11 cellular contexts compared by ENCODE assay signal in the genomic region with DNA sequence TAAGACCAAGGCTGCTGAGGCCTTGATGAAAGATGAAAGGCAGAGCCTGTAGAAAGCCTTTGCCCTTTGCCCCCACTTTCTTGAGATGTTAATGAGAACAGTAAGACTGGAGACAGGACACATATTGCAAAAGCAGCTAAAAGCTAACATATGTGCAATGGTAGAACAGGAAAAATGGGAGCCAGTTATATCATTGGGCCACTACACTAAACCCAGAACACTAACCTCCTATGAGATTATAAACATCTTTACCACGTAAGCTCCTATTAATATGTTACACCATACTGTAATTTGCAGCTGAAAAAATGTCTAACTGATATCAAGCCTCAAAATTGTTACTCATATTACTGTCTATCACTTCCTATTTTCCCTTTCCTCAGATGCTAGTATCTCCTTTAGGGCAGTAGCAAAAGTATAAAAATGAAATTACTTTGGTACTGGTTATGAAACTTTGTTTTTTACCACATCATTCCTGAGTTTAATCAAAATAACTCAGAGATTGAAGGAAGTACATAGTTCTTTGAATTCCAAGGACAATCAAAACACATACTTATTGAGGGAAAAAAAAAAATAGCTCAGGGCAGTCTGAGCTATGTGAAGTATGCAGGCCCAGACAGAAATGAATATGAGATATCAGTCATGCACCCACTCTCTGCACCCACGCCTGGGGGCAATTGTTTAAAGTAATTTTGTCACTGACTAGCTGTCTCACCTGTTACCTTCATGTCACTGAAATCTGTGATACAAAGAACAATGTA. TPM values are rescaled to one million over a fixed set of nuclear protein-coding genes. Genes with fewer than 3 reads are reported as not detected.
A peak's percentile ranks its signal among the peaks of the same experiment; 100 is the strongest.
DNase-seq lines count a peak whose midpoint lies in the region; ATAC-seq, FAIRE-seq and TF ChIP-seq lines count a peak whose summit lies in the region.
"Had no signal": no experiment of that assay in that cellular context is flagged by ENCODE, and none has a peak within 500 bp of the region (broad histone marks: within the 10 kb centered on the region; RNA-seq: fewer than 3 reads in every experiment).

No MANE protein-coding gene starts in this region.

- dilution Hi-C loops in keratinocyte (cut with MboI; ENCODE audit: extremely low pct_ligation_motif_present, low sequenced_read_pairs): no loop called here

- intact Hi-C loops in cardiac septum (cut with DNase I): no loop called here
- intact Hi-C loops in CD4-positive, alpha-beta T cell (cut with DNase I, micrococcal nuclease): no loop called here

- no peak overlapping the region for H3K27ac Mint-ChIP-seq in CD4-positive, alpha-beta T cell

- FAIRE-seq in keratinocyte (lab: Jason Lieb, UNC): peak; percentile 78
- FAIRE-seq: GM18507 had no signal

- CTCF ChIA-PET in CD4-positive, alpha-beta T cell (lab: Charles Lee): no interaction called here

- TF ChIP-seq CTCF in cardiac muscle cell (IDR thresholded peaks at IDR 0.05; ENCODE audit: low read depth, low read length): no peak
- TF ChIP-seq CTCF in astrocyte of the cerebellum (IDR thresholded peaks at IDR 0.05; ENCODE audit: low read depth, low read length, missing control alignments): no peak
- no peak for TF ChIP-seq CTCF in keratinocyte (optimal IDR thresholded peaks at IDR 0.05 in 1 of 3, IDR thresholded peaks at IDR 0.05 in 1 of 3, conservative IDR thresholded peaks at IDR 0.05 in 1 of 3; ENCODE audit: extremely low read depth in 1 of 3, insufficient read depth in 2 of 3, low read length in 3 of 3)
- TF ChIP-seq CTCF in upper lobe of left lung (IDR thresholded peaks at IDR 0.05): no peak
- no peak for TF ChIP-seq CTCF in CD4-positive, alpha-beta T cell (IDR thresholded peaks at IDR 0.05)

- no peaks in the 10 kb centered on the region for H4K20me1 ChIP-seq in keratinocyte (ENCODE audit: control insufficient read depth, extremely low read depth, insufficient read depth, low read length)

- H2AFZ ChIP-seq in keratinocyte (ENCODE audit: control insufficient read depth, low read length): no peak overlapping the region

- H3K9me3 ChIP-seq in cardiac muscle cell (ENCODE audit: low read depth) (no peaks in the 10 kb centered on the region), keratinocyte (ENCODE audit: control insufficient read depth, low read depth, low read length) (no peaks in the 10 kb centered on the region), upper lobe of left lung (no peaks in the 10 kb centered on the region)
- no peaks in the 10 kb centered on the region for H3K9me3 ChIP-seq in CD4-positive, alpha-beta T cell (ENCODE audit: control insufficient read depth, low read length)

- no peak for TF ChIP-seq EP300 in upper lobe of left lung (IDR thresholded peaks at IDR 0.05)

- H3K9me1 ChIP-seq in keratinocyte (ENCODE audit: control insufficient read depth, extremely low read depth, insufficient read depth, low read length): no peaks in the 10 kb centered on the region

- peak overlapping the region; percentile 71 for H3K27ac ChIP-seq in cardiac muscle cell
- peak overlapping the region; percentile 69 for H3K27ac ChIP-seq in keratinocyte (ENCODE audit: control insufficient read depth, insufficient read depth, low read length)
- peak overlapping the region; percentile 26 to 73 (median 57) for H3K27ac ChIP-seq in upper lobe of left lung
- H3K27ac ChIP-seq in CD4-positive, alpha-beta T cell (ENCODE audit: low read depth, low read length): no peak overlapping the region

- no peak for TF ChIP-seq POLR2A in upper lobe of left lung (IDR thresholded peaks at IDR 0.05)

- peaks cover 20% of the 10 kb centered on the region for H3K79me2 ChIP-seq in keratinocyte (ENCODE audit: control insufficient read depth, insufficient read depth, low read length)

- 61 to 65% methylated on average over 2 of the region's 2 CpGs for WGBS in upper lobe of left lung, 2 donors

- H3K27me3 Mint-ChIP-seq in CD4-positive, alpha-beta T cell: no peaks in the 10 kb centered on the region

- H3K36me3 ChIP-seq in cardiac muscle cell (peaks cover 25% of the 10 kb centered on the region), keratinocyte (ENCODE audit: control insufficient read depth in 2 of 2, extremely low read depth in 1 of 2, insufficient read depth in 2 of 2, low read length in 2 of 2) (peaks cover 6 to 11% of the 10 kb centered on the region in 2 experiments), upper lobe of left lung (peaks cover 9 to 47% (median 23%) of the 10 kb centered on the region in 4 donors)

- peak in 1 of 2 donors; percentile 65 for DNase-seq in cardiac muscle cell (ENCODE audit: low read depth in 1 of 2, low spot score in 1 of 2)
- DNase-seq in cardiac septum (ENCODE audit: low spot score): no peak
- peak; percentile 16 for DNase-seq in astrocyte of the cerebellum (ENCODE audit: low read depth)
- DNase-seq in keratinocyte (ENCODE audit: low read depth, low spot score): peak; percentile 69
- DNase-seq in upper lobe of left lung: no peak
- no peak for DNase-seq in activated gamma-delta T cell (lab: John Stamatoyannopoulos, UW)
- DNase-seq in CD4-positive, alpha-beta T cell: no peak
- DNase-seq: C1 segment of cervical spinal cord had no signal

- POLR2A ChIA-PET in CD4-positive, alpha-beta T cell (lab: Charles Lee): interaction anchor here (1.2 kb wide), 1 partner anchor 9 kb away, joined by 3 read pairs; a partner anchor contains a TSS

- ATAC-seq in upper lobe of left lung (ENCODE audit: low FRiP score in 2 of 2) (peak in 1 of 2 donors; percentile 75), GM19351 (IDR thresholded peaks at IDR 0.05; ENCODE audit: unreplicated experiment) (no peak)
- ATAC-seq in CD4-positive, alpha-beta T cell (ENCODE audit: poor library complexity): no peak

- H3K9me3 Mint-ChIP-seq in CD4-positive, alpha-beta T cell: no peaks in the 10 kb centered on the region

- H3K27me3 ChIP-seq in cardiac muscle cell (no peaks in the 10 kb centered on the region), keratinocyte (ENCODE audit: control insufficient read depth, extremely low read depth, insufficient read depth, low read length) (no peaks in the 10 kb centered on the region), upper lobe of left lung (no peaks in the 10 kb centered on the region)
- H3K27me3 ChIP-seq in CD4-positive, alpha-beta T cell (ENCODE audit: control insufficient read depth, insufficient read depth, low read length): no peaks in the 10 kb centered on the region

- peaks cover 4% of the 10 kb centered on the region for H3K4me1 Mint-ChIP-seq in CD4-positive, alpha-beta T cell (ENCODE audit: low read depth)

- H3K4me1 ChIP-seq in cardiac muscle cell (ENCODE audit: low read depth) (peaks cover 11% of the 10 kb centered on the region), keratinocyte (ENCODE audit: control insufficient read depth, extremely low read depth, insufficient read depth, low read length) (peaks cover 29% of the 10 kb centered on the region), upper lobe of left lung (peaks cover 5 to 36% (median 13%) of the 10 kb centered on the region in 4 donors)

- in situ Hi-C loops in astrocyte of the cerebellum (cut with HindIII; ENCODE audit: low sequenced_read_pairs): no loop called here

- H3K4me3 Mint-ChIP-seq in CD4-positive, alpha-beta T cell: no peak overlapping the region

- H3K4me2 ChIP-seq in keratinocyte (ENCODE audit: control insufficient read depth, extremely low read depth, insufficient read depth, low read depth, low read length): peak overlapping the region; percentile 60

- H3K9ac ChIP-seq in keratinocyte (ENCODE audit: control insufficient read depth, extremely low read depth, insufficient read depth, low read length): peak overlapping the region; percentile 42

- H3K4me3 ChIP-seq in cardiac muscle cell (no peak overlapping the region), astrocyte of the cerebellum (ENCODE audit: low read depth, low read length) (no peak overlapping the region), keratinocyte (ENCODE audit: control insufficient read depth in 2 of 3, extremely low read depth in 1 of 3, insufficient read depth in 2 of 3, low read depth in 1 of 3, low read length in 3 of 3) (peak overlapping the region in 1 of 3 experiments; percentile 11), upper lobe of left lung (no peak overlapping the region)

- peaks cover 65% of the 10 kb centered on the region for H3K36me3 Mint-ChIP-seq in CD4-positive, alpha-beta T cell (ENCODE audit: low read depth)

RNA-seq across cellular contexts. Expression of a gene that starts 9.1 kb away (rescaled TPM):
- total RNA-seq in cardiac muscle cell: 7.3 and 10.3 TPM in 2 replicates
- 9.5 and 12.1 TPM in 2 replicates for polyA plus RNA-seq in cardiac muscle cell
- total RNA-seq in cardiac septum: 11.2 TPM
- polyA plus RNA-seq in keratinocyte: 15.0 to 23.2 TPM (median 20.9 TPM) in 3 replicates
- polyA plus RNA-seq in keratinocyte (2011; ENCODE audit: low read depth): 14.9 TPM
- 15.5 and 27.0 TPM in 2 replicates for polyA plus RNA-seq in keratinocyte (2011; cell fraction: cytosol; rRNA removed)
- polyA plus RNA-seq in keratinocyte (2011; cell fraction: nucleus; rRNA removed): 27.7 and 30.8 TPM in 2 replicates
- 14.9 and 17.7 TPM in 2 replicates for polyA plus RNA-seq in keratinocyte (2012; ENCODE audit: low replicate concordance)
- polyA minus RNA-seq in keratinocyte: 9.0 to 35.5 TPM (median 34.0 TPM) in 3 replicates
- polyA minus RNA-seq in keratinocyte (2011; cell fraction: cytosol; rRNA and poly(A)+ RNA removed): 22.1 TPM
- polyA minus RNA-seq in keratinocyte (2011; cell fraction: nucleus; rRNA and poly(A)+ RNA removed): 23.4 and 42.0 TPM in 2 replicates
- 10 to 100 TPM; 18.6 to 40.9 (median 31.1) TPM for total RNA-seq in upper lobe of left lung
- 1 to 10 TPM; 8.8 to 9.3 TPM for total RNA-seq in CD4-positive, alpha-beta T cell

RNA-seq across cellular contexts. Expression of a gene that starts 9.5 kb away (rescaled TPM):
- total RNA-seq in cardiac muscle cell: 20.6 and 24.6 TPM in 2 replicates
- 25.8 and 26.1 TPM in 2 replicates for polyA plus RNA-seq in cardiac muscle cell
- 23.6 TPM for total RNA-seq in cardiac septum
- polyA plus RNA-seq in keratinocyte: 30.2 to 43.1 TPM (median 42.1 TPM) in 3 replicates
- polyA plus RNA-seq in keratinocyte (2011; ENCODE audit: low read depth): 38.6 TPM
- 25.8 and 48.7 TPM in 2 replicates for polyA plus RNA-seq in keratinocyte (2011; cell fraction: cytosol; rRNA removed)
- 28.0 and 41.3 TPM in 2 replicates for polyA plus RNA-seq in keratinocyte (2011; cell fraction: nucleus; rRNA removed)
- polyA plus RNA-seq in keratinocyte (2012; ENCODE audit: low replicate concordance): 34.0 and 36.2 TPM in 2 replicates
- 20.5 to 52.0 TPM (median 30.8 TPM) in 3 replicates for polyA minus RNA-seq in keratinocyte
- 32.8 TPM for polyA minus RNA-seq in keratinocyte (2011; cell fraction: cytosol; rRNA and poly(A)+ RNA removed)
- polyA minus RNA-seq in keratinocyte (2011; cell fraction: nucleus; rRNA and poly(A)+ RNA removed): 16.0 and 32.3 TPM in 2 replicates
- total RNA-seq in upper lobe of left lung: 10 to 100 TPM; 22.8 to 52.7 (median 39.3) TPM
- total RNA-seq in CD4-positive, alpha-beta T cell: 10 to 100 TPM; 15.1 to 17.7 TPM

RNA-seq across cellular contexts. Expression of a gene that starts 46.8 kb away (rescaled TPM):
- total RNA-seq in cardiac muscle cell (0.70 TPM in 1 of 2 replicates, not detected in the other), cardiac septum (1.5 TPM), upper lobe of left lung (10 to 100 TPM in 5 of 6 donors, 1 to 10 TPM in 1; 9.0 to 92.5 (median 16.2) TPM)
- polyA plus RNA-seq in cardiac muscle cell (0.31 and 2.3 TPM in 2 replicates), keratinocyte (25.6 to 94.6 TPM (median 27.5 TPM) in 3 replicates)
- polyA plus RNA-seq in keratinocyte (2011; ENCODE audit: low read depth): 47.7 TPM
- polyA plus RNA-seq in keratinocyte (2011; cell fraction: cytosol; rRNA removed): 39.0 and 45.2 TPM in 2 replicates
- polyA plus RNA-seq in keratinocyte (2011; cell fraction: nucleus; rRNA removed): 31.7 and 40.2 TPM in 2 replicates
- polyA plus RNA-seq in keratinocyte (2012; ENCODE audit: low replicate concordance): 52.7 and 112 TPM in 2 replicates
- polyA minus RNA-seq in keratinocyte: 5.8 to 38.9 TPM (median 9.7 TPM) in 3 replicates
- 12.1 TPM for polyA minus RNA-seq in keratinocyte (2011; cell fraction: cytosol; rRNA and poly(A)+ RNA removed)
- polyA minus RNA-seq in keratinocyte (2011; cell fraction: nucleus; rRNA and poly(A)+ RNA removed): 11.0 and 11.4 TPM in 2 replicates
- total RNA-seq in CD4-positive, alpha-beta T cell: not detected
- polyA plus RNA-seq: neural cell had no signal

Comparison
In these comparisons a context has a peak if more than half of its experiments do, and no peak if none do; other contexts are left out.
1. DNase-seq: peak in astrocyte of the cerebellum (single experiment) and keratinocyte (single experiment); none in cardiac septum (single experiment), upper lobe of left lung (0 of 2), activated gamma-delta T cell (single experiment) and CD4-positive, alpha-beta T cell (0 of 10).